ENCODE assay signal across 8 cellular contexts in the genomic region with DNA sequence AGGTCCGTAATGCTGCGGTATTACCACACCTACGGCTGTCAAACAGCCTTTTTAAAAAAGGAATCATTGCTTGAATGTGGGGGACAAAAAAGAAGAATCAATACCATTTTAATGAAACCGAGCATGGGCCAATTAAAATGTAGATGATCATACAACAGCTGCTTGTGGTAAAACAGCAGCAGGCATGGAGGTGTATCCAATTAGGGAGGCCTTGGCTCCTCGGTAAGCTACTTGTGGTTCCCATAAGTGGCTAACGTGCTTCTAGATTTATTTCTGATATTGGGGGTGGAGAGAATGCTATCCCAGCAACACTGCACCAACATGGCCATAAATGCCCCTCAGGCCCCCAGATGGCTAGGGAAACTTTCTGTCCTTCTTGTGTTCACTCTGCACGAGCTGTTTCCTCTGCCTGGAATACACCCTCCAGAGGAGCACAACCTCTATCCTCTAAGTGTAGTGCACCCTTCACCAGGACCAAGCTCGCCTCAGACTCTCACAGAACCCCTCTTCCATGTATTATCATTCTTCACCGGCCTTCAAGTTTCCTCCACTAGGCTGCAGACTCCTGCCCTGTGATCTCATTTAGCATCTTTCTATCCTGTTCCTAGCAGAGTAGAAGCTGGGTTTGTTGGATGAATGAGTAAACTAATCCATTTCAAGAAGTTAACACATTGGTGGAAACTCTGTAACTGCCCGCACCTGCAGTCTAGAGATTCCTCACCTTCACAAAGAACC. TPM values are rescaled to one million over a fixed set of nuclear protein-coding genes. Genes with fewer than 3 reads are reported as not detected.
DNase-seq lines count a peak whose midpoint lies in the region; ATAC-seq and TF ChIP-seq lines count a peak whose summit lies in the region.

No MANE protein-coding gene starts in this region.

- WGBS in prostate gland: 30% methylated on average over 10 of the region's 10 CpGs

- no peak for ATAC-seq in DND-41 (ENCODE audit: insufficient read depth, low read depth)

- no peak overlapping the region for H3K9ac ChIP-seq in DND-41 (ENCODE audit: low read depth, low read length)

- H3K27ac ChIP-seq in DND-41 (ENCODE audit: low read length) (no peak overlapping the region), epithelial cell of prostate (peak overlapping the region; percentile 97), prostate gland (peak overlapping the region; percentile 91 to 98)

- DNase-seq in DND-41 (no peak), NCI-H82 (lab: John Stamatoyannopoulos, UW) (peak; percentile 99), epithelial cell of prostate (ENCODE audit: low read depth, low spot score) (no peak), prostate gland (ENCODE audit: low spot score) (peak; percentile 10), amniotic stem cell (lab: John Stamatoyannopoulos, UW) (no peak), NCI-H226 (no peak), NCI-H1092 (lab: John Stamatoyannopoulos, UW) (no peak)
- DNase-seq in activated CD8-positive, alpha-beta memory T cell treated with anti-CD3 and anti-CD28 coated beads, Interleukin-2, amount 50 U/mL, for 48 hours: no peak

- peak overlapping the region; percentile 90 for H3K4me2 ChIP-seq in DND-41 (ENCODE audit: insufficient read depth, low read length)

- H4K20me1 ChIP-seq in DND-41 (ENCODE audit: insufficient read depth, low read length): no peaks in the 10 kb centered on the region; the same call in 1 of the 2 replicates

- H3K4me3 ChIP-seq in DND-41 (ENCODE audit: low read depth in 1 of 2, low read length in 2 of 2): peak overlapping the region in 1 of 2 experiments; percentile 69; a peak in 2 of 4 replicates
- H3K4me3 ChIP-seq in prostate gland: peak overlapping the region; percentile 67 to 87

- intact Hi-C loops in prostate gland (cut with DNase I): loop anchor here (2.0 to 5.0 kb wide), 3 partner anchors 38 to 131 kb away; no protein-coding TSS in a partner anchor

- H3K9me3 ChIP-seq in DND-41 (ENCODE audit: insufficient read depth, low read length, severe bottlenecking) (no peaks in the 10 kb centered on the region), prostate gland (no peaks in the 10 kb centered on the region)

- H3K79me2 ChIP-seq in DND-41 (ENCODE audit: insufficient read depth, low read length): no peaks in the 10 kb centered on the region

- no peak for TF ChIP-seq POLR2A in prostate gland (IDR thresholded peaks at IDR 0.05)

- H2AFZ ChIP-seq in DND-41 (ENCODE audit: low read depth, low read length): no peak overlapping the region; the same call in 1 of the 2 replicates

- TF ChIP-seq CTCF in DND-41 (IDR thresholded peaks at IDR 0.05; ENCODE audit: borderline replicate concordance, extremely low read depth, low read length, poor library complexity, severe bottlenecking): peak; percentile 23
- peak in 2 of 4 experiments; percentile 35 to 36 for TF ChIP-seq CTCF in prostate gland (IDR thresholded peaks at IDR 0.05)

- H3K36me3 ChIP-seq in DND-41 (ENCODE audit: insufficient read depth, low read length): no peaks in the 10 kb centered on the region
- H3K36me3 ChIP-seq in prostate gland: no peaks in the 10 kb centered on the region

- H3K4me1 ChIP-seq in DND-41 (ENCODE audit: insufficient read depth, low read length) (peaks cover 55% of the 10 kb centered on the region), prostate gland (replicated peaks) (no peaks in the 10 kb centered on the region)

- H3K27me3 ChIP-seq in DND-41 (ENCODE audit: insufficient read depth, low read length, poor library complexity) (no peaks in the 10 kb centered on the region), prostate gland (replicated peaks; ENCODE audit: insufficient read depth) (no peaks in the 10 kb centered on the region)

RNA-seq across cellular contexts. Expression of a gene that starts 1.6 kb away (rescaled TPM):
- total RNA-seq in prostate gland: 10 to 100 TPM; 36.6 to 54.0 TPM

RNA-seq across cellular contexts. Expression of a gene that starts 53.2 kb away (rescaled TPM):
- 10 to 100 TPM in 1 of 2 donors, 1 to 10 TPM in 1; 2.9 to 10.9 TPM for total RNA-seq in prostate gland

Comparison
In these comparisons a context has a peak if more than half of its experiments do, and no peak if none do; other contexts are left out.
1. DNase-seq: peak in NCI-H82 (single experiment) and prostate gland (single experiment); none in DND-41 (single experiment), epithelial cell of prostate (single experiment), activated CD8-positive, alpha-beta memory T cell treated with anti-CD3 and anti-CD28 coated beads, Interleukin-2, amount 50 U/mL, for 48 hours (single experiment), amniotic stem cell (single experiment), NCI-H226 (single experiment) and NCI-H1092 (single experiment).